In the genomic region with DNA sequence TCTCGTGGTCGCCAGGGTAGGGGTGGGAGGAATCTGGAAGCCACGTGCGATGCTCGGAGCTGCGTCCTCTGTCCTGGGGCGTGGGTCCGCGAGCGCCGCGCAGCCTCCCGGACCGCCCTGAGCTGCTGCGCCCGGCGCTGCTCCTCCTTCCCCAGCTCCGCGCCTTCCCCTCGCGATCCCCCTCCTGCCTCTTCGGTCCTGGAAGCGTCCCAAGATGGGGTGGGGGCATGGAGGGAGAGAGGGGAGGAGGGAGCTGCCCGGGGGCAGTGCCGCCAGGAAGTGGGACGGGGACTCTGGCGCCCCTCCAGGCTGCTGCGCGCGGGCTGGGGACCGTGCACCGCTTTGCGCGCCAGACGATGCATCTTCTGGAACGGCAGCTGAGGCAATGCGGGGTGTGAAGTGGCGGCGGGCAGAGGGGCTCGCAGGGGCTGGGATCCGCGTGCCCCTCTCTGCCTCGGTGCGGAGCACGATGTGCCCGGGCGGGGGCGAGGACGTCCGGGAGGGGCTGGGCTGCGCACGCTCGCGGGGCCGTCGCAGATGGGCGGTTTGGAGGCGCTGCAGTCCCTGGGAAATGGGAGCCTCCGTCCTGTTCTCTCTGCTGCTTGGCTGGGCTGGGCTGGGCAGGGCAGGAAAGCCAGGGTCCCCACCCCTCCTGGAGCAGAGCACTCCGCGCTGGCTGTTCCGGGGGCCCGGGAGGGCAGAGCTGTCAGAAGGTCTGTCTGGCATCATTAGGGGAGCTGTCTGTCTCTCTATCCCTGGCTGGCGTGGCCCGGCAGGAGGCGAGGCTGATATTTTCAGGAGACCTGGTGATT, we compare ENCODE assay signal across 1 cellular context.
TF ChIP-seq lines count a peak whose summit lies in the region.

No MANE protein-coding gene starts in this region.

TF ChIP-seq in WTC11, 78 proteins besides CTCF, POLR2A, EP300 and RAD21 (continued from another document and continues in another):
- TF ChIP-seq AFF4 (CRISPR knock-in tag; IDR thresholded peaks at IDR 0.05; ENCODE audit: borderline replicate concordance) (no peak), JUN (CRISPR knock-in tag; IDR thresholded peaks at IDR 0.05) (peak; percentile 67; the same call in 1 of the 2 replicates), MYBL2 (CRISPR knock-in tag; IDR thresholded peaks at IDR 0.05) (peak; percentile 55; the same call in 1 of the 2 replicates), OVOL2 (CRISPR knock-in tag; IDR thresholded peaks at IDR 0.05; ENCODE audit: borderline replicate concordance) (no peak), CREB1 (CRISPR knock-in tag; IDR thresholded peaks at IDR 0.05) (no peak), ZNF532 (CRISPR knock-in tag; IDR thresholded peaks at IDR 0.05; ENCODE audit: borderline replicate concordance) (no peak), SMAD4 (CRISPR knock-in tag; IDR thresholded peaks at IDR 0.05) (0 out of 2 replicates have a peak, but pooled peaks have one; percentile 63), NFATC4 (CRISPR knock-in tag; IDR thresholded peaks at IDR 0.05) (no peak), FOXP1 (CRISPR knock-in tag; IDR thresholded peaks at IDR 0.05; ENCODE audit: borderline replicate concordance) (peak; percentile 93), ARID4B (CRISPR knock-in tag; IDR thresholded peaks at IDR 0.05; ENCODE audit: borderline replicate concordance) (peak; percentile 91; the same call in 1 of the 2 replicates), SMAD3 (CRISPR knock-in tag; IDR thresholded peaks at IDR 0.05; ENCODE audit: borderline replicate concordance) (peak; percentile 70; the same call in 1 of the 2 replicates), ZNF396 (CRISPR knock-in tag; IDR thresholded peaks at IDR 0.05; ENCODE audit: borderline replicate concordance) (no peak), FOXP4 (CRISPR knock-in tag; IDR thresholded peaks at IDR 0.05) (peak; percentile 84; the same call in 1 of the 2 replicates), ZNF138 (CRISPR knock-in tag; conservative IDR thresholded peaks at IDR 0.05) (peak; percentile 88; the same call in 1 of the 2 replicates), NR2C2 (CRISPR knock-in tag; IDR thresholded peaks at IDR 0.05) (no peak), RORB (CRISPR knock-in tag; IDR thresholded peaks at IDR 0.05) (no peak), KAT7 (CRISPR knock-in tag; IDR thresholded peaks at IDR 0.05; ENCODE audit: borderline replicate concordance) (0 out of 2 replicates have a peak, but pooled peaks have one; percentile 63), TEAD1 (CRISPR knock-in tag; IDR thresholded peaks at IDR 0.05) (peak; percentile 87), ELF4 (CRISPR knock-in tag; IDR thresholded peaks at IDR 0.05; ENCODE audit: low read depth) (0 out of 2 replicates have a peak, but pooled peaks have one; percentile 39), ZNF423 (CRISPR knock-in tag; IDR thresholded peaks at IDR 0.05) (no peak), MXD4 (CRISPR knock-in tag; IDR thresholded peaks at IDR 0.05; ENCODE audit: borderline replicate concordance) (no peak), ZNF121 (CRISPR knock-in tag; IDR thresholded peaks at IDR 0.05) (0 out of 2 replicates have a peak, but pooled peaks have one; percentile 1), EMX1 (CRISPR knock-in tag; IDR thresholded peaks at IDR 0.05) (no peak), STAT6 (CRISPR knock-in tag; conservative IDR thresholded peaks at IDR 0.05; ENCODE audit: low read depth) (no peak), ZNF317 (CRISPR knock-in tag; IDR thresholded peaks at IDR 0.05; ENCODE audit: borderline replicate concordance, low read depth) (no peak)
- TF ChIP-seq, protein P1, sequence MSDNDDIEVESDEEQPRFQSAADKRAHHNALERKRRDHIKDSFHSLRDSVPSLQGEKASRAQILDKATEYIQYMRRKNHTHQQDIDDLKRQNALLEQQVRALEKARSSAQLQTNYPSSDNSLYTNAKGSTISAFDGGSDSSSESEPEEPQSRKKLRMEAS (CRISPR knock-in tag; IDR thresholded peaks at IDR 0.05), result peak; percentile 97
- TF ChIP-seq, protein P2, sequence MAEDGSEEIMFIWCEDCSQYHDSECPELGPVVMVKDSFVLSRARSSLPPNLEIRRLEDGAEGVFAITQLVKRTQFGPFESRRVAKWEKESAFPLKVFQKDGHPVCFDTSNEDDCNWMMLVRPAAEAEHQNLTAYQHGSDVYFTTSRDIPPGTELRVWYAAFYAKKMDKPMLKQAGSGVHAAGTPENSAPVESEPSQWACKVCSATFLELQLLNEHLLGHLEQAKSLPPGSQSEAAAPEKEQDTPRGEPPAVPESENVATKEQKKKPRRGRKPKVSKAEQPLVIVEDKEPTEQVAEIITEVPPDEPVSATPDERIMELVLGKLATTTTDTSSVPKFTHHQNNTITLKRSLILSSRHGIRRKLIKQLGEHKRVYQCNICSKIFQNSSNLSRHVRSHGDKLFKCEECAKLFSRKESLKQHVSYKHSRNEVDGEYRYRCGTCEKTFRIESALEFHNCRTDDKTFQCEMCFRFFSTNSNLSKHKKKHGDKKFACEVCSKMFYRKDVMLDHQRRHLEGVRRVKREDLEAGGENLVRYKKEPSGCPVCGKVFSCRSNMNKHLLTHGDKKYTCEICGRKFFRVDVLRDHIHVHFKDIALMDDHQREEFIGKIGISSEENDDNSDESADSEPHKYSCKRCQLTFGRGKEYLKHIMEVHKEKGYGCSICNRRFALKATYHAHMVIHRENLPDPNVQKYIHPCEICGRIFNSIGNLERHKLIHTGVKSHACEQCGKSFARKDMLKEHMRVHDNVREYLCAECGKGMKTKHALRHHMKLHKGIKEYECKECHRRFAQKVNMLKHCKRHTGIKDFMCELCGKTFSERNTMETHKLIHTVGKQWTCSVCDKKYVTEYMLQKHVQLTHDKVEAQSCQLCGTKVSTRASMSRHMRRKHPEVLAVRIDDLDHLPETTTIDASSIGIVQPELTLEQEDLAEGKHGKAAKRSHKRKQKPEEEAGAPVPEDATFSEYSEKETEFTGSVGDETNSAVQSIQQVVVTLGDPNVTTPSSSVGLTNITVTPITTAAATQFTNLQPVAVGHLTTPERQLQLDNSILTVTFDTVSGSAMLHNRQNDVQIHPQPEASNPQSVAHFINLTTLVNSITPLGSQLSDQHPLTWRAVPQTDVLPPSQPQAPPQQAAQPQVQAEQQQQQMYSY (CRISPR knock-in tag; IDR thresholded peaks at IDR 0.05), result no peak
